In the genomic region with DNA sequence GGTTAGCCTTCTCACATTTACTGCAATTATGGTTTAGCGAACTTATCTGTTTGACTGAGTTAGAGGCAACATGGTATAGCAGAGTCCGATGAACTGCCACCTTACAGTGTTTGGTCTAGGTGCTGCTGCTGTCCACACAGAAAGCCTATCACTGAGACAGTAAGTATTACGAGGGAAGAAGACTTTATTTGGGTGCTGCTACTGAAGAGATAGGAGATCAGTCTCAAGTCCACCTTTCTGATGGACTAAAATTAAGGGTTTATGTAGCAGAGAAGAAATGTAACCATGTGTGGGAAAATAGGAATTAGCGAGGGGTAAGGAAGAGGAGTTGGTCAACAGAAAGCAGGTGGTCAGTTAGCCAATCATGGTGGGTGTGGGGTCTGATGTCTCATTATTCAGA, we compare ENCODE assay signal across 24 cellular contexts.
"Had no signal": no experiment of that assay in that cellular context is flagged by ENCODE, and none has a peak within 500 bp of the region (broad histone marks: within the 10 kb centered on the region; RNA-seq: fewer than 3 reads in every experiment).

No MANE protein-coding gene starts in this region.

- H3K36me3 ChIP-seq: gastrocnemius medialis, tibial artery, uterus had no signal

- FAIRE-seq: keratinocyte had no signal

- H3K4me2 ChIP-seq: neural progenitor cell, smooth muscle cell had no signal

- H3K9me3 ChIP-seq: testis, tibial artery, uterus had no signal

- H2AFZ ChIP-seq: neural progenitor cell, parathyroid adenoma had no signal

- ATAC-seq: esophagus mucosa; gastrocnemius medialis; left lobe of liver; naive thymus-derived CD4-positive, alpha-beta T cell; sciatic nerve; stimulated activated naive CD8-positive, alpha-beta T cell treated with anti-CD3 and anti-CD28 coated beads, Interleukin-15, amount 100 ng/mL, for 72 hours had no signal

- H3K4me3 ChIP-seq: gastrocnemius medialis, neural progenitor cell, smooth muscle cell, testis, tibial artery, uterus had no signal

- H3K27ac ChIP-seq: gastrocnemius medialis, neural progenitor cell, parathyroid adenoma, testis, tibial artery, uterus had no signal

- DNase-seq: cortex of kidney; effector CD4-positive, alpha-beta T cell; foreskin fibroblast; gastrocnemius medialis; head of caudate nucleus; mesendoderm; midbrain; naive thymus-derived CD4-positive, alpha-beta T cell; stimulated activated CD4-positive, alpha-beta T cell treated with anti-CD3 and anti-CD28 coated beads, Interleukin-12 subunit alpha, Interleukin-12 subunit beta, amount 100 ng/mL, for 4 hours; stimulated activated CD4-positive, alpha-beta T cell treated with anti-CD3 and anti-CD28 coated beads, Interleukin-1b, Interleukin-23, amount 100 ng/mL, for 48 hours; stimulated activated CD4-positive, alpha-beta T cell treated with anti-CD3 and anti-CD28 coated beads, Interleukin-4, amount 100 ng/mL, for 1 hour; stimulated activated CD8-positive, alpha-beta memory T cell treated with anti-CD3 and anti-CD28 coated beads, Interleukin-4, amount 100 ng/mL, for 48 hours; stimulated activated naive CD4-positive, alpha-beta T cell; stimulated activated naive CD8-positive, alpha-beta T cell treated with anti-CD3 and anti-CD28 coated beads, Interleukin-15, amount 100 ng/mL, for 72 hours; testis; tibial artery; uterus had no signal

- H3K4me1 ChIP-seq: gastrocnemius medialis, neural progenitor cell, parathyroid adenoma, testis, uterus had no signal

- H3K27me3 ChIP-seq: gastrocnemius medialis, neural progenitor cell, testis, tibial artery, uterus had no signal

- H3K9ac ChIP-seq: neural progenitor cell, parathyroid adenoma had no signal
